Comparison of ENCODE assay signal across 8 cellular contexts in the genomic region with DNA sequence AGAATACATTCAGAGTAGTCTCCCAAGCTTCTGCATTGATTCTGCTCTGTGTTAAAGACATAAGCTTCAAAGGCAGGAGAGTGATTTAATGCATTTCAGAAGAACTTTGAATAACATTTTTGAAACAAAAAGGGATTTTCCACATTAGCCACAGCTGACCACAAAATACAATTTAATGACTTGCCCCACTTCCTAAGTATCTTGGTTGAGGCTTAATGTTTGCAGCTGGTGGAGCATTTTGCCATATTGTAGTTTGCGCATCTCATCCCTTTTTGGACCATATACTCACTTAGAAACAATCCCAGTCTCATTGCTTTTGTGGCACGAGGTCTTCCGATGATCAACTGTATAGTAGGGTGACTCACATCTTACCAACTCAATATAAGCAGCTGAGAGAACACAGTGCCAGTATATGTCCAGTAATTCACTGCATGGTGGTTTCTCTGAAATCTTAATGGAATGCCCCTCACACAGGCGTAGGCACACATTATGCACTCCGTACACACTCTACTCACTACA.
A peak's percentile ranks its signal among the peaks of the same experiment; 100 is the strongest.
DNase-seq lines count a peak whose midpoint lies in the region; ATAC-seq and TF ChIP-seq lines count a peak whose summit lies in the region.

No MANE protein-coding gene starts in this region.

- H3K27ac Mint-ChIP-seq in effector memory CD8-positive, alpha-beta T cell, result no peak overlapping the region

- no peak overlapping the region for H2BK120ac ChIP-seq in neuronal stem cell (ENCODE audit: low read depth, low read length)

- H3K79me2 ChIP-seq in KMS-11 (ENCODE audit: insufficient read depth, low read depth), result no peaks in the 10 kb centered on the region

- H3K4me1 ChIP-seq in KMS-11 (ENCODE audit: low read depth, poor library complexity, severe bottlenecking), result peaks cover 34% of the 10 kb centered on the region
- H3K4me1 ChIP-seq in neuronal stem cell (ENCODE audit: control insufficient read depth in 2 of 2, insufficient read depth in 1 of 2, low read depth in 1 of 2, low read length in 2 of 2), result no peaks in the 10 kb centered on the region

- no peaks in the 10 kb centered on the region for H3K36me3 Mint-ChIP-seq in effector memory CD8-positive, alpha-beta T cell (ENCODE audit: insufficient read depth)

- no peak overlapping the region for H2BK15ac ChIP-seq in neuronal stem cell (ENCODE audit: low read length)

- no peak overlapping the region for H4K8ac ChIP-seq in neuronal stem cell (ENCODE audit: low read depth, low read length)

- no peaks in the 10 kb centered on the region for H3K27me3 Mint-ChIP-seq in effector memory CD8-positive, alpha-beta T cell

- ATAC-seq in GM21576 (IDR thresholded peaks at IDR 0.05; ENCODE audit: unreplicated experiment), result peak; percentile 50
- ATAC-seq in effector memory CD8-positive, alpha-beta T cell (replicated peaks), result peak; percentile 72
- no peak for ATAC-seq in left colon

- H3K36me3 ChIP-seq in KMS-11 (ENCODE audit: insufficient read depth) (no peaks in the 10 kb centered on the region), neuronal stem cell (replicated peaks in 1 of 2; ENCODE audit: control insufficient read depth in 2 of 2, insufficient read depth in 2 of 2, low read length in 2 of 2) (no peaks in the 10 kb centered on the region)

- H3K4me3 Mint-ChIP-seq in effector memory CD8-positive, alpha-beta T cell, result peak overlapping the region; percentile 2 to 17

- H4K91ac ChIP-seq in neuronal stem cell (ENCODE audit: low read depth, low read length, poor library complexity), result no peak overlapping the region

- no peak overlapping the region for H3K18ac ChIP-seq in neuronal stem cell (ENCODE audit: low read length)

- H3K9ac ChIP-seq in KMS-11 (no peak overlapping the region), neuronal stem cell (ENCODE audit: low read depth, low read length, poor library complexity) (no peak overlapping the region)

- no peak overlapping the region for H2BK12ac ChIP-seq in neuronal stem cell (ENCODE audit: low read length)

- no peaks in the 10 kb centered on the region for H3K79me1 ChIP-seq in neuronal stem cell (ENCODE audit: low read depth, low read length)

- H3K27ac ChIP-seq in KMS-11 (no peak overlapping the region), neuronal stem cell (replicated peaks; ENCODE audit: low read length) (no peak overlapping the region)

- H2AFZ ChIP-seq in KMS-11 (ENCODE audit: low read depth) (no peak overlapping the region), neuronal stem cell (ENCODE audit: low read length) (no peak overlapping the region)

- no peaks in the 10 kb centered on the region for H3K9me3 Mint-ChIP-seq in effector memory CD8-positive, alpha-beta T cell

- no peak overlapping the region for H3K23ac ChIP-seq in neuronal stem cell (ENCODE audit: low read depth, low read length, poor library complexity)

- H2BK5ac ChIP-seq in neuronal stem cell (ENCODE audit: low read length), result no peak overlapping the region

- H3K27me3 ChIP-seq in KMS-11 (ENCODE audit: insufficient read depth, low read depth) (no peaks in the 10 kb centered on the region), neuronal stem cell (ENCODE audit: control insufficient read depth in 3 of 3, insufficient read depth in 3 of 3, low read depth in 1 of 3, low read length in 3 of 3) (no peaks in the 10 kb centered on the region)

- intact Hi-C loops in left colon (cut with DNase I, micrococcal nuclease), result no loop called here

- no peak overlapping the region for H3K14ac ChIP-seq in neuronal stem cell (ENCODE audit: low read length)

- WGBS in neuronal stem cell (ENCODE audit: extremely low coverage in 2 of 2, insufficient read length in 2 of 2, insufficient replicate concordance in 1 of 2), 2 donors, result no CpG with 5 or more reads among the region's 5 CpGs

- no peaks in the 10 kb centered on the region for H3K9me3 ChIP-seq in neuronal stem cell (replicated peaks in 1 of 2; ENCODE audit: control insufficient read depth in 2 of 2, insufficient read depth in 1 of 2, low read depth in 1 of 2, low read length in 2 of 2)

- H2AK5ac ChIP-seq in neuronal stem cell (ENCODE audit: low read depth, low read length), result no peak overlapping the region

- no peak overlapping the region for H3K4ac ChIP-seq in neuronal stem cell (ENCODE audit: low read length)

- H3K4me2 ChIP-seq in KMS-11 (peak overlapping the region; percentile 64), neuronal stem cell (ENCODE audit: insufficient read depth, low read length, poor library complexity, severe bottlenecking) (no peak overlapping the region)

- H3K4me3 ChIP-seq in KMS-11 (IDR thresholded peaks at IDR 0.05; ENCODE audit: insufficient read depth, low read depth, low read length), result no peak overlapping the region
- no peak overlapping the region for H3K4me3 ChIP-seq in neuronal stem cell (ENCODE audit: low read length in 2 of 2)

- no peaks in the 10 kb centered on the region for H4K20me1 ChIP-seq in KMS-11 (ENCODE audit: insufficient read depth)

- no peak for TF ChIP-seq CTCF in KMS-11 (conservative IDR thresholded peaks at IDR 0.05; ENCODE audit: low read depth, low read length)

- H3K4me1 Mint-ChIP-seq in effector memory CD8-positive, alpha-beta T cell (ENCODE audit: low read depth in 2 of 2), result peaks cover 15 to 21% of the 10 kb centered on the region in 2 donors

- peak; percentile 49 for DNase-seq in GM03348 (ENCODE audit: low spot score)
- DNase-seq in effector memory CD8-positive, alpha-beta T cell, result no peak
- no peak for DNase-seq in HuH-7.5 (ENCODE audit: low spot score)
- DNase-seq in neuronal stem cell (ENCODE audit: low spot score), result no peak
- no peak for DNase-seq in activated gamma-delta T cell treated with Interleukin-2 at 50 U/mL for 16 hours
- no peak for DNase-seq in left colon
